ENCODE assay signal across 17 cellular contexts in genomic region chr22:37240240-37240940, GRCh38. TPM values are rescaled to one million over a fixed set of nuclear protein-coding genes. Genes with fewer than 3 reads are reported as not detected.
DNase-seq lines count a peak whose midpoint lies in the region; ATAC-seq and TF ChIP-seq lines count a peak whose summit lies in the region.
"Had no signal": no experiment of that assay in that cellular context is flagged by ENCODE, and none has a peak within 500 bp of the region (broad histone marks: within the 10 kb centered on the region; RNA-seq: fewer than 3 reads in every experiment).

No MANE protein-coding gene starts in this region.

- peaks cover 60% of the 10 kb centered on the region for H4K20me1 ChIP-seq in OCI-LY3 (ENCODE audit: insufficient read depth, low read length)

- no peaks in the 10 kb centered on the region for H3K27me3 ChIP-seq in OCI-LY3 (ENCODE audit: low read depth, low read length)
- H3K27me3 ChIP-seq in spleen (replicated peaks in 1 of 7), result peaks cover 0 to 43% (median 0%) of the 10 kb centered on the region in 7 donors
- H3K27me3 ChIP-seq: cardiac muscle cell had no signal

- H3K36me3 ChIP-seq in OCI-LY3 (replicated peaks; ENCODE audit: low read depth, low read length) (peaks cover 71% of the 10 kb centered on the region), spleen (peaks cover 0 to 68% (median 41%) of the 10 kb centered on the region in 6 donors)
- H3K36me3 ChIP-seq: cardiac muscle cell, tibial nerve had no signal

- no peaks in the 10 kb centered on the region for H3K9me3 Mint-ChIP-seq in T-helper 2 cell treated with Interferon-gamma antibody and Interleukin-4, amounts not matched to agents 5 μg/mL and 100 μg/mL, for 36 hours
- no peaks in the 10 kb centered on the region for H3K9me3 Mint-ChIP-seq in activated naive CD8-positive, alpha-beta T cell treated with anti-CD3 and anti-CD28 coated beads, Interleukin-2, amount 50 U/mL, for 24 hours

- TF ChIP-seq CTCF in OCI-LY3 (IDR thresholded peaks at IDR 0.05; ENCODE audit: low read depth, low read length), result no peak
- no peak for TF ChIP-seq CTCF in spleen (IDR thresholded peaks at IDR 0.05 in 8 of 11, conservative IDR thresholded peaks at IDR 0.05 in 3 of 11)

- H3K4me1 ChIP-seq in OCI-LY3 (ENCODE audit: low read length) (peaks cover 84% of the 10 kb centered on the region), spleen (peaks cover 69 to 100% (median 94%) of the 10 kb centered on the region in 6 donors)

- peak overlapping the region; percentile 93; the same call in 1 of the 2 replicates for H3K4me2 ChIP-seq in OCI-LY3 (ENCODE audit: low read length)

- H3K4me3 ChIP-seq in OCI-LY3 (ENCODE audit: low read length) (no peak overlapping the region), spleen (peak overlapping the region in 4 of 8 donors; percentile 70 to 98 (median 93))
- H3K4me3 ChIP-seq: cardiac muscle cell, tibial nerve had no signal

- H3K9me3 ChIP-seq in OCI-LY3 (ENCODE audit: insufficient read depth, low read length) (no peaks in the 10 kb centered on the region), spleen (no peaks in the 10 kb centered on the region)
- H3K9me3 ChIP-seq: left lung, tibial nerve had no signal

- H3K36me3 Mint-ChIP-seq in T-helper 2 cell treated with Interferon-gamma antibody and Interleukin-4, amounts not matched to agents 5 μg/mL and 100 μg/mL, for 36 hours (ENCODE audit: low read depth), result peaks cover 79% of the 10 kb centered on the region
- H3K36me3 Mint-ChIP-seq in activated naive CD8-positive, alpha-beta T cell treated with anti-CD3 and anti-CD28 coated beads, Interleukin-2, amount 50 U/mL, for 24 hours (ENCODE audit: low read depth), result peaks cover 65% of the 10 kb centered on the region

- intact Hi-C loops in spleen (cut with DNase I; ENCODE audit: low total_unique reads), result no loop called here

- H3K4me1 Mint-ChIP-seq in T-helper 2 cell treated with Interferon-gamma antibody and Interleukin-4, amounts not matched to agents 5 μg/mL and 100 μg/mL, for 36 hours (ENCODE audit: low read depth), result peaks cover 68% of the 10 kb centered on the region
- peaks cover 87% of the 10 kb centered on the region for H3K4me1 Mint-ChIP-seq in activated naive CD8-positive, alpha-beta T cell treated with anti-CD3 and anti-CD28 coated beads, Interleukin-2, amount 50 U/mL, for 24 hours

- H3K9ac ChIP-seq in OCI-LY3 (ENCODE audit: low read length), result peak overlapping the region; percentile 88; the same call in 1 of the 2 replicates

- ATAC-seq in activated naive CD8-positive, alpha-beta T cell treated with anti-CD3 and anti-CD28 coated beads, Interleukin-2, amount 50 U/mL, for 24 hours, result no peak
- ATAC-seq: left lung had no signal

- peaks cover 89% of the 10 kb centered on the region for H3K79me2 ChIP-seq in OCI-LY3 (ENCODE audit: low read length)

- no peak overlapping the region for H2AFZ ChIP-seq in OCI-LY3 (ENCODE audit: low read depth, low read length)

- H3K27ac ChIP-seq in OCI-LY3 (ENCODE audit: low read length) (peak overlapping the region; percentile 96), spleen (peak overlapping the region; percentile 40 to 99 (median 94))
- H3K27ac ChIP-seq: cardiac muscle cell had no signal

- peak overlapping the region; percentile 99 for H3K4me3 Mint-ChIP-seq in T-helper 2 cell treated with Interferon-gamma antibody and Interleukin-4, amounts not matched to agents 5 μg/mL and 100 μg/mL, for 36 hours
- peak overlapping the region; percentile 90 for H3K4me3 Mint-ChIP-seq in activated naive CD8-positive, alpha-beta T cell treated with anti-CD3 and anti-CD28 coated beads, Interleukin-2, amount 50 U/mL, for 24 hours

- peak overlapping the region; percentile 93 for H3K27ac Mint-ChIP-seq in T-helper 2 cell treated with Interferon-gamma antibody and Interleukin-4, amounts not matched to agents 5 μg/mL and 100 μg/mL, for 36 hours
- peak overlapping the region; percentile 96 for H3K27ac Mint-ChIP-seq in activated naive CD8-positive, alpha-beta T cell treated with anti-CD3 and anti-CD28 coated beads, Interleukin-2, amount 50 U/mL, for 24 hours

- no peak for TF ChIP-seq POLR2A in spleen (IDR thresholded peaks at IDR 0.05)

- H3K27me3 Mint-ChIP-seq in T-helper 2 cell treated with Interferon-gamma antibody and Interleukin-4, amounts not matched to agents 5 μg/mL and 100 μg/mL, for 36 hours (ENCODE audit: low read depth), result no peaks in the 10 kb centered on the region
- no peaks in the 10 kb centered on the region for H3K27me3 Mint-ChIP-seq in activated naive CD8-positive, alpha-beta T cell treated with anti-CD3 and anti-CD28 coated beads, Interleukin-2, amount 50 U/mL, for 24 hours

- DNase-seq in T-helper 2 cell treated with Interferon-gamma antibody and Interleukin-4, amounts not matched to agents 5 μg/mL and 100 μg/mL, for 36 hours (ENCODE audit: low spot score), result no peak
- DNase-seq in T-helper 2 cell (no peak), spleen (peak; percentile 62), DMS53 (lab: John Stamatoyannopoulos, UW) (no peak), retina (no peak)
- no peak for DNase-seq in activated naive CD8-positive, alpha-beta T cell treated with anti-CD3 and anti-CD28 coated beads, Interleukin-2, amount 50 U/mL, for 24 hours
- DNase-seq in stimulated activated CD4-positive, alpha-beta T cell treated with anti-CD3 and anti-CD28 coated beads, Interleukin-12 subunit alpha, Interleukin-12 subunit beta, amount 100 ng/mL, for 4 hours, result no peak
- DNase-seq: Calu3, hippocampal formation had no signal

- 79 to 82% (median 80%) methylated on average over 10 to 11 of the region's 11 CpGs for WGBS in spleen, 5 donors

RNA-seq across cellular contexts. Expression of gene RAC2, which starts 3.7 kb away (rescaled TPM):
- total RNA-seq in spleen, result 100 to 1,000 TPM; 270 to 493 (median 363) TPM
- 100 to 1,000 TPM; 389 to 421 (median 410) TPM for polyA plus RNA-seq in spleen
- polyA plus RNA-seq: neural cell had no signal

RNA-seq across cellular contexts. Expression of gene SSTR3, which starts 28.1 kb away (rescaled TPM):
- total RNA-seq in spleen, result 1 to 10 TPM in 3 of 7 donors, under 1 TPM in 4; 0.56 to 2.0 (median 0.95) TPM
- polyA plus RNA-seq in spleen, result 1 to 10 TPM; 1.2 to 2.0 (median 1.5) TPM
- total RNA-seq: A172, Calu3, epithelial cell of proximal tubule, NCI-H460, tibial nerve had no signal
- polyA plus RNA-seq: cardiac muscle cell, neural cell had no signal

RNA-seq across cellular contexts. Expression of gene CYTH4, which starts 41.9 kb away (rescaled TPM):
- 100 to 1,000 TPM in 6 of 7 donors, 10 to 100 TPM in 1; 97.5 to 238 (median 118) TPM for total RNA-seq in spleen
- 10 to 100 TPM; 35.3 to 58.1 (median 53.6) TPM for polyA plus RNA-seq in spleen
- total RNA-seq: cardiac muscle cell, epithelial cell of proximal tubule, NCI-H460 had no signal
- polyA plus RNA-seq: cardiac muscle cell, neural cell had no signal

RNA-seq across cellular contexts. Expression of gene C1QTNF6, which starts 52.3 kb away (rescaled TPM):
- total RNA-seq in spleen, result 10 to 100 TPM in 1 of 7 donors, 1 to 10 TPM in 6; 5.3 to 10.3 (median 6.9) TPM
- 1 to 10 TPM; 7.7 to 8.9 (median 8.8) TPM for polyA plus RNA-seq in spleen
